ENCODE assay signal across 8 cellular contexts in the genomic region with DNA sequence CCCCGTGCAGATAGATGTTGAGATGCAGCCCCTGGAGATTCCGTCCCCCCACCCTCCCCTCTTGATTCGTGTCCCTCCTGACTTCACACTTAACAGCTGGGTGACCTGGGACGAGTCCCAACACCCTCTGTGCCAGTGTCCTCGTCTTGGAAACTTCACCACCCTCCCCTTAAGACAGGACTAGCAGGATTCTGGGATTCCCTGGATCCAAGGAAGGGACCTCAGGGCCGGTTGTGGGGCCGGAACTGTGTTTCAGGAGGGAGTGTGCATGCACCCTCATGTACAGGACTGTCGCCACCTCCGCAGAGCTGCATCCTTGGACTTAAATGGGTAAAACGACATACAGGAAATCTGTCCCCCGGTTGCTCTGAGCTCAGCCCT. TPM values are rescaled to one million over a fixed set of nuclear protein-coding genes. Genes with fewer than 3 reads are reported as not detected.
A peak's percentile ranks its signal among the peaks of the same experiment; 100 is the strongest.
DNase-seq lines count a peak whose midpoint lies in the region; ATAC-seq and TF ChIP-seq lines count a peak whose summit lies in the region.

No MANE protein-coding gene starts in this region.

- no peak overlapping the region for H2AFZ ChIP-seq in HCT116 (ENCODE audit: low read depth, low read length, poor library complexity, severe bottlenecking)

- TSS peak; percentile 31 for BruUV-seq in HCT116 (replicated peaks; lab: Mats Ljungman, UMichigan)

- H3K36me3 ChIP-seq in HCT116 (ENCODE audit: control insufficient read depth in 1 of 2, insufficient read depth in 2 of 2, low read length in 2 of 2) (peaks cover 0 to 3% of the 10 kb centered on the region in 2 experiments; a peak in 1 of 4 replicates), skeletal muscle satellite cell (ENCODE audit: insufficient read depth, low read length) (peaks cover 14% of the 10 kb centered on the region)

- peak overlapping the region; percentile 91 for H3K9ac ChIP-seq in HCT116 (ENCODE audit: low read length)
- peak overlapping the region; percentile 96 for H3K9ac ChIP-seq in skeletal muscle satellite cell (ENCODE audit: low read depth, low read length)

- H3K27me3 ChIP-seq in HCT116 (ENCODE audit: insufficient read depth, low read length): no peaks in the 10 kb centered on the region
- H3K27me3 ChIP-seq in skeletal muscle satellite cell (ENCODE audit: control insufficient read depth, insufficient read depth, low read length): no peaks in the 10 kb centered on the region

- no peaks in the 10 kb centered on the region for H3K9me2 ChIP-seq in HCT116 (ENCODE audit: insufficient read depth)

- H3K4me3 Mint-ChIP-seq in activated T-helper 17 cell treated with anti-CD3 and anti-CD28 coated beads, Interleukin-2, amount 50 U/mL, for 72 hours: peak overlapping the region; percentile 99
- H3K4me3 Mint-ChIP-seq in glutamatergic neuron (ENCODE audit: unreplicated experiment): peak overlapping the region; percentile 97

- ATAC-seq in HCT116 (no peak), HG03097 (IDR thresholded peaks at IDR 0.05; ENCODE audit: low FRiP score, unreplicated experiment) (no peak)
- no peak for ATAC-seq in activated T-helper 17 cell treated with anti-CD3 and anti-CD28 coated beads, Interleukin-2, amount 50 U/mL, for 72 hours (replicated peaks)

- H3K27ac ChIP-seq in HCT116 (ENCODE audit: low read depth, low read length): no peak overlapping the region

- H3K4me1 ChIP-seq in HCT116 (ENCODE audit: control insufficient read depth in 1 of 2, insufficient read depth in 2 of 2, low read length in 2 of 2) (peaks cover 18 to 48% of the 10 kb centered on the region in 2 experiments), skeletal muscle satellite cell (ENCODE audit: control insufficient read depth, insufficient read depth, low read length) (peaks cover 50% of the 10 kb centered on the region)

- TF ChIP-seq CTCF in HCT116 (IDR thresholded peaks at IDR 0.05 in 2 of 3, conservative IDR thresholded peaks at IDR 0.05 in 1 of 3; ENCODE audit: borderline replicate concordance in 1 of 3, insufficient read depth in 1 of 3, low read depth in 2 of 3, low read length in 2 of 3) (no peak), glutamatergic neuron (IDR thresholded peaks at IDR 0.05; ENCODE audit: partially characterized antibody, unreplicated experiment) (no peak)

- H3K4me1 Mint-ChIP-seq in activated T-helper 17 cell treated with anti-CD3 and anti-CD28 coated beads, Interleukin-2, amount 50 U/mL, for 72 hours: peaks cover 31% of the 10 kb centered on the region
- peaks cover 16% of the 10 kb centered on the region for H3K4me1 Mint-ChIP-seq in glutamatergic neuron (ENCODE audit: low read depth, unreplicated experiment)

- H4K20me1 ChIP-seq in HCT116 (ENCODE audit: insufficient read depth): no peaks in the 10 kb centered on the region

- TF ChIP-seq RAD21 in HCT116 (IDR thresholded peaks at IDR 0.05; ENCODE audit: low read depth): no peak

- RAD21 ChIA-PET in HCT116 (lab: Charles Lee; ENCODE audit: low non-redundant PET in 1 of 2, low total read pairs in 2 of 2, uncharacterized antibody in 2 of 2, unreplicated experiment in 2 of 2): interaction anchor here in 1 of 2 experiments (0.7 kb wide), 1 partner anchor 116 kb away, joined by 4 read pairs; no protein-coding TSS in a partner anchor

- CTCF ChIA-PET in HCT116 (lab: Charles Lee): no interaction called here

- POLR2A ChIA-PET in HCT116 (lab: Charles Lee): interaction anchor here (0.5 to 0.6 kb wide), 2 partner anchors 11 to 145 kb away, joined by 3 read pairs; no protein-coding TSS in a partner anchor

- H3K4me2 ChIP-seq in HCT116 (ENCODE audit: low read length) (peak overlapping the region; percentile 87), skeletal muscle satellite cell (ENCODE audit: low read length) (peak overlapping the region; percentile 95)

- peaks cover 47% of the 10 kb centered on the region for H3K36me3 Mint-ChIP-seq in activated T-helper 17 cell treated with anti-CD3 and anti-CD28 coated beads, Interleukin-2, amount 50 U/mL, for 72 hours (ENCODE audit: low read depth)
- no peaks in the 10 kb centered on the region for H3K36me3 Mint-ChIP-seq in glutamatergic neuron (ENCODE audit: unreplicated experiment)

- H3K9me3 ChIP-seq in HCT116 (ENCODE audit: control insufficient read depth in 1 of 2, insufficient read depth in 1 of 2, low read depth in 1 of 2, low read length in 2 of 2) (no peaks in the 10 kb centered on the region), skeletal muscle satellite cell (replicated peaks; ENCODE audit: low read length) (no peaks in the 10 kb centered on the region)

- H3K79me2 ChIP-seq in HCT116 (ENCODE audit: insufficient read depth, low read length): peaks cover 90% of the 10 kb centered on the region

- H3K4me3 ChIP-seq in HCT116 (replicated peaks in 1 of 2; ENCODE audit: low read depth in 1 of 2, low read length in 2 of 2): peak overlapping the region; percentile 71 to 91
- H3K4me3 ChIP-seq in skeletal muscle satellite cell (ENCODE audit: low read length): peak overlapping the region; percentile 91

- no peaks in the 10 kb centered on the region for H3K9me3 Mint-ChIP-seq in activated T-helper 17 cell treated with anti-CD3 and anti-CD28 coated beads, Interleukin-2, amount 50 U/mL, for 72 hours
- H3K9me3 Mint-ChIP-seq in glutamatergic neuron (ENCODE audit: unreplicated experiment): peaks cover 8% of the 10 kb centered on the region

- intact Hi-C loops in HCT116 (cut with micrococcal nuclease): loop anchor here (5.0 kb wide), 1 partner anchor 151 kb away; a partner anchor contains a TSS

- H3K27ac Mint-ChIP-seq in activated T-helper 17 cell treated with anti-CD3 and anti-CD28 coated beads, Interleukin-2, amount 50 U/mL, for 72 hours: peak overlapping the region; percentile 97
- H3K27ac Mint-ChIP-seq in glutamatergic neuron (ENCODE audit: unreplicated experiment): peak overlapping the region; percentile 22

- peak; percentile 25 for DNase-seq in AG08395 (ENCODE audit: low spot score)
- no peak for DNase-seq in HCT116 (ENCODE audit: low read depth, low spot score)
- peak; percentile 29 for DNase-seq in glutamatergic neuron
- no peak for DNase-seq in NCI-H187 (lab: John Stamatoyannopoulos, UW)
- no peak for DNase-seq in MV-4-11 (lab: John Stamatoyannopoulos, UW)

- no peaks in the 10 kb centered on the region for H3K27me3 Mint-ChIP-seq in activated T-helper 17 cell treated with anti-CD3 and anti-CD28 coated beads, Interleukin-2, amount 50 U/mL, for 72 hours
- H3K27me3 Mint-ChIP-seq in glutamatergic neuron (ENCODE audit: unreplicated experiment): peaks cover 6% of the 10 kb centered on the region

- TF ChIP-seq POLR2A in HCT116 (IDR thresholded peaks at IDR 0.05; ENCODE audit: borderline replicate concordance, extremely low read depth, insufficient read depth, insufficient read length): no peak

TF ChIP-seq in HCT116, 20 proteins besides CTCF, POLR2A, EP300 and RAD21 (continues in another document):
- TF ChIP-seq ZNF274 (IDR thresholded peaks at IDR 0.05; ENCODE audit: low read depth, low read length) (no peak), FOSL1 (IDR thresholded peaks at IDR 0.05; ENCODE audit: low read depth) (no peak), ZFX (IDR thresholded peaks at IDR 0.05) (no peak), CEBPB (IDR thresholded peaks at IDR 0.05; ENCODE audit: low read depth) (no peak), TCF7L2 (IDR thresholded peaks at IDR 0.05; ENCODE audit: borderline replicate concordance, extremely low read depth, insufficient read depth, insufficient read length) (no peak), YY1 (IDR thresholded peaks at IDR 0.05; ENCODE audit: extremely low read depth, insufficient replicate concordance, low read depth, low read length) (no peak), SRF (IDR thresholded peaks at IDR 0.05; ENCODE audit: low read depth) (no peak), POLR2AphosphoS5 (IDR thresholded peaks at IDR 0.05; ENCODE audit: low read depth, low read length) (no peak), CBX3 (IDR thresholded peaks at IDR 0.05; ENCODE audit: low read depth) (no peak), EZH2phosphoT487 (IDR thresholded peaks at IDR 0.05; ENCODE audit: borderline replicate concordance) (no peak), EZH2 (IDR thresholded peaks at IDR 0.05) (no peak)
- TF ChIP-seq, protein P1, sequence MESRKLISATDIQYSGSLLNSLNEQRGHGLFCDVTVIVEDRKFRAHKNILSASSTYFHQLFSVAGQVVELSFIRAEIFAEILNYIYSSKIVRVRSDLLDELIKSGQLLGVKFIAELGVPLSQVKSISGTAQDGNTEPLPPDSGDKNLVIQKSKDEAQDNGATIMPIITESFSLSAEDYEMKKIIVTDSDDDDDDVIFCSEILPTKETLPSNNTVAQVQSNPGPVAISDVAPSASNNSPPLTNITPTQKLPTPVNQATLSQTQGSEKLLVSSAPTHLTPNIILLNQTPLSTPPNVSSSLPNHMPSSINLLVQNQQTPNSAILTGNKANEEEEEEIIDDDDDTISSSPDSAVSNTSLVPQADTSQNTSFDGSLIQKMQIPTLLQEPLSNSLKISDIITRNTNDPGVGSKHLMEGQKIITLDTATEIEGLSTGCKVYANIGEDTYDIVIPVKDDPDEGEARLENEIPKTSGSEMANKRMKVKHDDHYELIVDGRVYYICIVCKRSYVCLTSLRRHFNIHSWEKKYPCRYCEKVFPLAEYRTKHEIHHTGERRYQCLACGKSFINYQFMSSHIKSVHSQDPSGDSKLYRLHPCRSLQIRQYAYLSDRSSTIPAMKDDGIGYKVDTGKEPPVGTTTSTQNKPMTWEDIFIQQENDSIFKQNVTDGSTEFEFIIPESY (IDR thresholded peaks at IDR 0.05; ENCODE audit: extremely low read depth, insufficient replicate concordance, low read length): no peak
- TF ChIP-seq, protein P2, sequence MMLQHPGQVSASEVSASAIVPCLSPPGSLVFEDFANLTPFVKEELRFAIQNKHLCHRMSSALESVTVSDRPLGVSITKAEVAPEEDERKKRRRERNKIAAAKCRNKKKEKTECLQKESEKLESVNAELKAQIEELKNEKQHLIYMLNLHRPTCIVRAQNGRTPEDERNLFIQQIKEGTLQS (IDR thresholded peaks at IDR 0.05): no peak

RNA-seq across cellular contexts. Expression of a gene that starts 1.0 kb away (rescaled TPM):
- 74.6 TPM for total RNA-seq in HCT116 (2021; ENCODE audit: unreplicated experiment)
- 51.3 and 57.0 TPM in 2 replicates for polyA plus RNA-seq in HCT116 (2012)
- total RNA-seq in activated T-helper 17 cell treated with anti-CD3 and anti-CD28 coated beads, Interleukin-2, amount 50 U/mL, for 72 hours: 100 to 1,000 TPM; 149 to 152 TPM
- 237 TPM for total RNA-seq in glutamatergic neuron (ENCODE audit: unreplicated experiment)
- total RNA-seq in skeletal muscle satellite cell (2012; rRNA removed): 74.3 and 77.1 TPM in 2 replicates

RNA-seq across cellular contexts. Expression of a gene that starts 1.3 kb away (rescaled TPM):
- total RNA-seq in HCT116 (2021; ENCODE audit: unreplicated experiment): 23.6 TPM
- polyA plus RNA-seq in HCT116 (2012): 11.7 and 13.8 TPM in 2 replicates
- 10 to 100 TPM; 26.0 to 35.2 TPM for total RNA-seq in activated T-helper 17 cell treated with anti-CD3 and anti-CD28 coated beads, Interleukin-2, amount 50 U/mL, for 72 hours
- total RNA-seq in glutamatergic neuron (ENCODE audit: unreplicated experiment): 9.1 TPM
- total RNA-seq in skeletal muscle satellite cell (2012; rRNA removed): 3.1 and 3.5 TPM in 2 replicates

RNA-seq across cellular contexts. Expression of a gene that starts 49.9 kb away (rescaled TPM):
- 0.20 TPM for total RNA-seq in HCT116 (2021; ENCODE audit: unreplicated experiment)
- 0.03 and 0.22 TPM in 2 replicates for polyA plus RNA-seq in HCT116 (2012)
- 1 to 10 TPM in 1 of 2 donors, under 1 TPM in 1; 0.11 to 6.5 TPM for total RNA-seq in activated T-helper 17 cell treated with anti-CD3 and anti-CD28 coated beads, Interleukin-2, amount 50 U/mL, for 72 hours
- total RNA-seq in glutamatergic neuron (ENCODE audit: unreplicated experiment): 15.4 TPM
- total RNA-seq in skeletal muscle satellite cell (2012; rRNA removed): 0.51 and 0.66 TPM in 2 replicates

Comparison
In these comparisons a context has a peak if more than half of its experiments do, and no peak if none do; other contexts are left out.
1. DNase-seq: peak in AG08395 (single experiment) and glutamatergic neuron (single experiment); none in HCT116 (single experiment), NCI-H187 (0 of 2) and MV-4-11 (single experiment).